ENCODE assay signal across 1 cellular context in genomic region chr22:50244420-50245213, GRCh38.
TF ChIP-seq lines count a peak whose summit lies in the region.

Gene TUBGCP6, minus strand, starts transcription at chr22:50245023. Its CDS starts 564 bp downstream, at chr22:50244459.

TF ChIP-seq in HepG2, 621 proteins besides CTCF, POLR2A, EP300 and RAD21 (continued from another document and continues in another):
- TF ChIP-seq PRDM10 (CRISPR knock-in tag; IDR thresholded peaks at IDR 0.05; ENCODE audit: low read depth) (peak; percentile 71), BCLAF1 (IDR thresholded peaks at IDR 0.05) (no peak), KDM6A (CRISPR knock-in tag; IDR thresholded peaks at IDR 0.05; ENCODE audit: low read depth) (no peak), MAX (IDR thresholded peaks at IDR 0.05) (peak; percentile 93), ZNF883 (CRISPR knock-in tag; IDR thresholded peaks at IDR 0.05; ENCODE audit: not compliant biosample characterization) (peak; percentile 53), ZNF614 (CRISPR knock-in tag; IDR thresholded peaks at IDR 0.05; ENCODE audit: borderline replicate concordance) (peak; percentile 79; the same call in 1 of the 2 replicates), ZNF317 (CRISPR knock-in tag; IDR thresholded peaks at IDR 0.05) (peak; percentile 57; the same call in 1 of the 2 replicates), EHMT2 (IDR thresholded peaks at IDR 0.05; ENCODE audit: borderline replicate concordance, low read depth, low read length) (no peak), U2AF2 (IDR thresholded peaks at IDR 0.05; ENCODE audit: low read depth, low read length) (0 out of 2 replicates have a peak, but pooled peaks have one; percentile 47), ZBTB44 (CRISPR knock-in tag; IDR thresholded peaks at IDR 0.05) (0 out of 2 replicates have a peak, but pooled peaks have one; percentile 24), TEAD3 (CRISPR knock-in tag; optimal IDR thresholded peaks at IDR 0.05; ENCODE audit: borderline replicate concordance) (peak; percentile 71), ZNF503 (CRISPR knock-in tag; IDR thresholded peaks at IDR 0.05) (peak; percentile 38), FOXA1 (IDR thresholded peaks at IDR 0.05) (no peak), FOXA1 (CRISPR knock-in tag; IDR thresholded peaks at IDR 0.05) (peak; percentile 67), ZEB1 (IDR thresholded peaks at IDR 0.05; ENCODE audit: insufficient replicate concordance, low read depth) (peak; percentile 48), ZBTB25 (CRISPR knock-in tag; IDR thresholded peaks at IDR 0.05) (peak; percentile 91), MXD3 (CRISPR knock-in tag; IDR thresholded peaks at IDR 0.05) (0 out of 2 replicates have a peak, but pooled peaks have one; percentile 37), ZNF619 (CRISPR knock-in tag; IDR thresholded peaks at IDR 0.05) (peak; percentile 89; the same call in 1 of the 2 replicates), ZNF768 (CRISPR knock-in tag; IDR thresholded peaks at IDR 0.05) (peak; percentile 32), ZSCAN9 (CRISPR knock-in tag; IDR thresholded peaks at IDR 0.05; ENCODE audit: borderline replicate concordance) (0 out of 2 replicates have a peak, but pooled peaks have one; percentile 40), GABPA (IDR thresholded peaks at IDR 0.05; ENCODE audit: low read depth, low read length) (peak; percentile 99), GABPA (CRISPR knock-in tag; IDR thresholded peaks at IDR 0.05; ENCODE audit: low read depth) (peak; percentile 98), IRF1 (CRISPR knock-in tag; IDR thresholded peaks at IDR 0.05; ENCODE audit: low read depth) (0 out of 2 replicates have a peak, but pooled peaks have one; percentile 52), FOXA3 (CRISPR knock-in tag; IDR thresholded peaks at IDR 0.05) (peak; percentile 53), CEBPG (CRISPR knock-in tag; IDR thresholded peaks at IDR 0.05) (peak; percentile 31; the same call in 1 of the 2 replicates), RCOR2 (CRISPR knock-in tag; IDR thresholded peaks at IDR 0.05) (no peak), KMT2A (CRISPR knock-in tag; IDR thresholded peaks at IDR 0.05) (peak; percentile 92), PAXIP1 (CRISPR knock-in tag; conservative IDR thresholded peaks at IDR 0.05) (peak; percentile 34; the same call in 1 of the 2 replicates), ETV6 (CRISPR knock-in tag; conservative IDR thresholded peaks at IDR 0.05) (peak; percentile 78), RXRB (CRISPR knock-in tag; IDR thresholded peaks at IDR 0.05; ENCODE audit: borderline replicate concordance) (no peak), DNMT3B (CRISPR knock-in tag; conservative IDR thresholded peaks at IDR 0.05) (no peak), RBAK (CRISPR knock-in tag; IDR thresholded peaks at IDR 0.05) (no peak), MIER3 (CRISPR knock-in tag; IDR thresholded peaks at IDR 0.05; ENCODE audit: borderline replicate concordance) (peak; percentile 96), RFXAP (CRISPR knock-in tag; IDR thresholded peaks at IDR 0.05; ENCODE audit: borderline replicate concordance) (peak; percentile 65; the same call in 1 of the 2 replicates), FUBP1 (CRISPR knock-in tag; IDR thresholded peaks at IDR 0.05; ENCODE audit: borderline replicate concordance) (0 out of 2 replicates have a peak, but pooled peaks have one; percentile 88), FOXK1 (CRISPR knock-in tag; IDR thresholded peaks at IDR 0.05; ENCODE audit: borderline replicate concordance, low read depth) (peak; percentile 96; the same call in 1 of the 2 replicates)
